In genomic region chr9:13165956-13166355, GRCh38 we compare ENCODE assay signal across 16 cellular contexts.
DNase-seq lines count a peak whose midpoint lies in the region; ATAC-seq and TF ChIP-seq lines count a peak whose summit lies in the region.
"Had no signal": no experiment of that assay in that cellular context is flagged by ENCODE, and none has a peak within 500 bp of the region (broad histone marks: within the 10 kb centered on the region; RNA-seq: fewer than 3 reads in every experiment).

No MANE protein-coding gene starts in this region.

- H3K27ac Mint-ChIP-seq in mesothelial cell of epicardium: peak overlapping the region; percentile 39
- H3K27ac Mint-ChIP-seq in T-cell: no peak overlapping the region
- H3K27ac Mint-ChIP-seq in activated T-helper 17 cell treated with anti-CD3 and anti-CD28 coated beads, Interleukin-2, amount 50 U/mL, for 72 hours: no peak overlapping the region
- H3K27ac Mint-ChIP-seq: CD4-positive, CD25-positive, alpha-beta regulatory T cell had no signal

- H3K4me1 Mint-ChIP-seq in mesothelial cell of epicardium (peaks cover 25% of the 10 kb centered on the region), T-cell (no peaks in the 10 kb centered on the region)
- H3K4me1 Mint-ChIP-seq in activated T-helper 17 cell treated with anti-CD3 and anti-CD28 coated beads, Interleukin-2, amount 50 U/mL, for 72 hours: no peaks in the 10 kb centered on the region
- H3K4me1 Mint-ChIP-seq: CD4-positive, CD25-positive, alpha-beta regulatory T cell had no signal

- no peaks in the 10 kb centered on the region for H3K9me3 Mint-ChIP-seq in mesothelial cell of epicardium
- peaks cover 5 to 15% (median 6%) of the 10 kb centered on the region in 3 donors for H3K9me3 Mint-ChIP-seq in T-cell
- H3K9me3 Mint-ChIP-seq in activated T-helper 17 cell treated with anti-CD3 and anti-CD28 coated beads, Interleukin-2, amount 50 U/mL, for 72 hours: peaks cover 4% of the 10 kb centered on the region

- H3K4me3 Mint-ChIP-seq in mesothelial cell of epicardium (no peak overlapping the region), T-cell (no peak overlapping the region)
- no peak overlapping the region for H3K4me3 Mint-ChIP-seq in activated T-helper 17 cell treated with anti-CD3 and anti-CD28 coated beads, Interleukin-2, amount 50 U/mL, for 72 hours
- H3K4me3 Mint-ChIP-seq: CD4-positive, CD25-positive, alpha-beta regulatory T cell had no signal

- CTCF ChIA-PET in T-cell (lab: Charles Lee): no interaction called here

- no peaks in the 10 kb centered on the region for H3K27me3 Mint-ChIP-seq in mesothelial cell of epicardium (ENCODE audit: low read depth)
- H3K27me3 Mint-ChIP-seq in T-cell: no peaks in the 10 kb centered on the region
- H3K27me3 Mint-ChIP-seq in activated T-helper 17 cell treated with anti-CD3 and anti-CD28 coated beads, Interleukin-2, amount 50 U/mL, for 72 hours: no peaks in the 10 kb centered on the region
- H3K27me3 Mint-ChIP-seq: CD4-positive, CD25-positive, alpha-beta regulatory T cell had no signal

- TF ChIP-seq CTCF in mesothelial cell of epicardium (IDR thresholded peaks at IDR 0.05; ENCODE audit: unreplicated experiment): no peak

- POLR2A ChIA-PET in T-cell (lab: Charles Lee): no interaction called here

- no peak for ATAC-seq in T-cell (replicated peaks in 1 of 4)
- no peak for ATAC-seq in activated T-helper 17 cell treated with anti-CD3 and anti-CD28 coated beads, Interleukin-2, amount 50 U/mL, for 72 hours (replicated peaks)
- ATAC-seq: HCT116, Right ventricle myocardium inferior had no signal

- H3K36me3 Mint-ChIP-seq in mesothelial cell of epicardium: peaks cover 39% of the 10 kb centered on the region
- no peaks in the 10 kb centered on the region for H3K36me3 Mint-ChIP-seq in T-cell
- no peaks in the 10 kb centered on the region for H3K36me3 Mint-ChIP-seq in activated T-helper 17 cell treated with anti-CD3 and anti-CD28 coated beads, Interleukin-2, amount 50 U/mL, for 72 hours (ENCODE audit: low read depth)
- H3K36me3 Mint-ChIP-seq: CD4-positive, CD25-positive, alpha-beta regulatory T cell had no signal

- H3K27ac ChIP-seq in angular gyrus (ENCODE audit: low read depth, low read length): peak overlapping the region; percentile 24
- H3K27ac ChIP-seq: SJSA1 had no signal

- peak; percentile 64 for DNase-seq in NCI-H748 (lab: John Stamatoyannopoulos, UW; ENCODE audit: unreplicated experiment)
- no peak for DNase-seq in NCI-H748 treated with DMSO at 0.1 percent for 48 hours (lab: John Stamatoyannopoulos, UW)
- no peak for DNase-seq in mesothelial cell of epicardium (ENCODE audit: low spot score in 2 of 2, unreplicated experiment in 2 of 2)
- DNase-seq in hypothalamus (lab: John Stamatoyannopoulos, UW): no peak
- no peak for DNase-seq in T-cell
- DNase-seq: BE2C; CD4-positive, CD25-positive, alpha-beta regulatory T cell; GOT3; KG1; NCI-H510A; NCI-H82 had no signal
